Comparison of ENCODE assay signal across 3 cellular contexts in genomic region chr15:101500865-101501551, GRCh38.
A peak's percentile ranks its signal among the peaks of the same experiment; 100 is the strongest.
TF ChIP-seq lines count a peak whose summit lies in the region.

No MANE protein-coding gene starts in this region.

TF ChIP-seq in GM23338, 12 proteins besides CTCF, POLR2A, EP300 and RAD21 (continued from another document and continues in another):
- TF ChIP-seq REST (IDR thresholded peaks at IDR 0.05; ENCODE audit: unreplicated experiment) (no peak), EZH2phosphoT487 (IDR thresholded peaks at IDR 0.05; ENCODE audit: unreplicated experiment) (no peak), NANOG (IDR thresholded peaks at IDR 0.05; ENCODE audit: borderline replicate concordance) (no peak)

TF ChIP-seq in GM12878, 131 proteins besides CTCF, POLR2A, EP300 and RAD21 (continued from another document):
- TF ChIP-seq PKNOX1 (IDR thresholded peaks at IDR 0.05) = 0 out of 2 replicates have a peak, but pooled peaks have one; percentile 18
- TF ChIP-seq JUNB (IDR thresholded peaks at IDR 0.05) = no peak
- no peak for TF ChIP-seq ZBED1 (IDR thresholded peaks at IDR 0.05; ENCODE audit: borderline replicate concordance)
- no peak for TF ChIP-seq GABPA (IDR thresholded peaks at IDR 0.05; ENCODE audit: low read depth)
- no peak for TF ChIP-seq ZNF687 (IDR thresholded peaks at IDR 0.05)
- TF ChIP-seq SMAD1 (IDR thresholded peaks at IDR 0.05; ENCODE audit: low read depth, partially characterized antibody) = no peak
- TF ChIP-seq GATAD2B (conservative IDR thresholded peaks at IDR 0.05; ENCODE audit: low read depth) = no peak

TF ChIP-seq in liver, 16 proteins besides CTCF, POLR2A, EP300 and RAD21 (continued from another document):
- TF ChIP-seq REST (IDR thresholded peaks at IDR 0.05) (peak; percentile 48), RXRA (IDR thresholded peaks at IDR 0.05) (peak; percentile 6 to 58), HNF4A (conservative IDR thresholded peaks at IDR 0.05) (peak in 1 of 2 donors; percentile 38), EGR1 (IDR thresholded peaks at IDR 0.05; ENCODE audit: low read depth in 2 of 2) (no peak)
